In genomic region chr10:14665304-14665703, GRCh38 we compare ENCODE assay signal across 10 cellular contexts.
DNase-seq lines count a peak whose midpoint lies in the region; ATAC-seq lines count a peak whose summit lies in the region.
"Had no signal": no experiment of that assay in that cellular context is flagged by ENCODE, and none has a peak within 500 bp of the region (broad histone marks: within the 10 kb centered on the region; RNA-seq: fewer than 3 reads in every experiment).

No MANE protein-coding gene starts in this region.

- DNase-seq in Right ventricle myocardium inferior (ENCODE audit: missing footprints) (no peak), Right ventricle myocardium superior (no peak), NCI-H526 (lab: John Stamatoyannopoulos, UW) (peak; percentile 44 to 76), retina (no peak), NOMO-1 (lab: John Stamatoyannopoulos, UW; ENCODE audit: unreplicated experiment in 2 of 2) (no peak)
- DNase-seq in effector memory CD8-positive, alpha-beta T cell: no peak
- no peak for DNase-seq in stimulated activated naive CD8-positive, alpha-beta T cell treated with anti-CD3 and anti-CD28 coated beads, Interleukin-15, Interleukin-2, amounts not matched to agents 100 U/mL and 50 U/mL, for 24 hours
- DNase-seq: CD8-positive, alpha-beta memory T cell; KBM-7 had no signal

- intact Hi-C loops in Right ventricle myocardium inferior (cut with DNase I): no loop called here
- intact Hi-C loops in Right ventricle myocardium superior (cut with DNase I): no loop called here

- no peaks in the 10 kb centered on the region for H3K27me3 Mint-ChIP-seq in effector memory CD8-positive, alpha-beta T cell
- H3K27me3 Mint-ChIP-seq: CD8-positive, alpha-beta memory T cell had no signal

- no peak overlapping the region for H3K4me3 Mint-ChIP-seq in effector memory CD8-positive, alpha-beta T cell
- H3K4me3 Mint-ChIP-seq: CD8-positive, alpha-beta memory T cell had no signal

- peak overlapping the region in 1 of 2 donors; percentile 69 for H3K27ac Mint-ChIP-seq in effector memory CD8-positive, alpha-beta T cell

- H3K36me3 Mint-ChIP-seq in effector memory CD8-positive, alpha-beta T cell (ENCODE audit: insufficient read depth): peaks cover 7% of the 10 kb centered on the region

- peaks cover 19 to 30% of the 10 kb centered on the region in 2 donors for H3K4me1 Mint-ChIP-seq in effector memory CD8-positive, alpha-beta T cell (ENCODE audit: low read depth in 2 of 2)

- ATAC-seq in Right ventricle myocardium inferior (peak; percentile 23), Right ventricle myocardium superior (ENCODE audit: poor library complexity) (no peak), GM21576 (IDR thresholded peaks at IDR 0.05; ENCODE audit: unreplicated experiment) (no peak)
- ATAC-seq in effector memory CD8-positive, alpha-beta T cell (replicated peaks): peak; percentile 53
- peak; percentile 68 for ATAC-seq in stimulated activated naive CD8-positive, alpha-beta T cell treated with anti-CD3 and anti-CD28 coated beads, Interleukin-15, Interleukin-2, amounts not matched to agents 100 U/mL and 50 U/mL, for 24 hours

- H3K9me3 Mint-ChIP-seq in effector memory CD8-positive, alpha-beta T cell: peaks cover 5 to 7% of the 10 kb centered on the region in 2 donors

Comparison
In these comparisons a context has a peak if more than half of its experiments do, and no peak if none do; other contexts are left out.
1. ATAC-seq: peak in Right ventricle myocardium inferior (single experiment), effector memory CD8-positive, alpha-beta T cell (single experiment) and stimulated activated naive CD8-positive, alpha-beta T cell treated with anti-CD3 and anti-CD28 coated beads, Interleukin-15, Interleukin-2, amounts not matched to agents 100 U/mL and 50 U/mL, for 24 hours (single experiment); none in Right ventricle myocardium superior (single experiment) and GM21576 (single experiment).
2. DNase-seq: peak in NCI-H526 (2 of 2); none in Right ventricle myocardium inferior (single experiment), Right ventricle myocardium superior (single experiment), effector memory CD8-positive, alpha-beta T cell (0 of 3), stimulated activated naive CD8-positive, alpha-beta T cell treated with anti-CD3 and anti-CD28 coated beads, Interleukin-15, Interleukin-2, amounts not matched to agents 100 U/mL and 50 U/mL, for 24 hours (single experiment), retina (single experiment) and NOMO-1 (0 of 2).